In the genomic region with DNA sequence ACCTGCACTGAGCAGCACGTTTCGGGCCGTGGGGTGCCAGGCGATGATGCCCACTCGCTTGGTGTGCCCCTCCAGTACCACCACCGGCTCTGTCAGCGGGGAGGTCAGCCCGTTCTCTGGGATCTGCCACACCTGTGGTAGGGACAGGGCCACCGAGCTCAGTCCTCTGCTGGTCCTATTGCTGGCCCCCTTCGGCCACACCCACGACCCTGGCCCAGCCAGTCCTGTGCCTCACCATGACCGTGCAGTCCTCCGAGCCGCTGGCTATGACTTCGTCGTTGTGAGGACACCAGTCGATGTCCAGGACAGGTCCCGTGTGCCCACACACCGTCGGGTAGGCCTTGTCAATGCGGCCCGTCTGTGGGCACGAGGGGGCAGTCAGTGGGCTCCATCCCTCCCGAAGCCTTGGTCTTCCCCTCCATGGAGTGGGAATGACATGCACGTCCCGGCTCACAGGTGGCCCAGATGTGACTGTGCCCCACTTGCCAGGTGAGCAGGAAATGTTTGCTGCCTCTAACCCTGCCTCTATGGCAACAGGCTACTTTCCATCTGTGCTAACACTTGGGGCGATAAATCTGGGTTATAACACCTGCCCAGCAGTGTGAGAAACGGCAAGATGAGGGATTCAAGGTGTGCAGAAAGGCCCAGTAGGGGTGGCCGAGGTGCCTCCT, we compare ENCODE assay signal across 11 cellular contexts. TPM values are rescaled to one million over a fixed set of nuclear protein-coding genes. Genes with fewer than 3 reads are reported as not detected.
DNase-seq lines count a peak whose midpoint lies in the region; ATAC-seq, FAIRE-seq and TF ChIP-seq lines count a peak whose summit lies in the region.
"Had no signal": no experiment of that assay in that cellular context is flagged by ENCODE, and none has a peak within 500 bp of the region (broad histone marks: within the 10 kb centered on the region; RNA-seq: fewer than 3 reads in every experiment).

No MANE protein-coding gene starts in this region.

- ATAC-seq in GM21381 (IDR thresholded peaks at IDR 0.05; ENCODE audit: unreplicated experiment): no peak

- H3K4me3 Mint-ChIP-seq in astrocyte (ENCODE audit: unreplicated experiment): peak overlapping the region; percentile 94

- H3K36me3 Mint-ChIP-seq in astrocyte (ENCODE audit: low read depth, unreplicated experiment): peaks cover 1% of the 10 kb centered on the region

- H3K27ac ChIP-seq in HUES6 (ENCODE audit: low read depth, low read length) (no peak overlapping the region), astrocyte (ENCODE audit: low read depth, low read length) (no peak overlapping the region), muscle layer of duodenum (ENCODE audit: low read length) (peak overlapping the region; percentile 69)

- no peak for DNase-seq in AG09309 (ENCODE audit: low read depth)
- no peak for DNase-seq in astrocyte (ENCODE audit: low read depth)
- no peak for DNase-seq in MV-4-11 (lab: John Stamatoyannopoulos, UW)
- no peak for DNase-seq in NCI-H2081 treated with DMSO at 0.1 percent for 48 hours (lab: John Stamatoyannopoulos, UW)
- no peak for DNase-seq in NK-92 treated with Interleukin-12 subunit alpha and Interleukin-12 subunit beta, amount 100 ng/mL, for 24 hours (lab: John Stamatoyannopoulos, UW)
- DNase-seq: central memory CD4-positive, alpha-beta T cell; GOT3 had no signal

- H3K9ac ChIP-seq in HUES6 (ENCODE audit: low read length): peak overlapping the region; percentile 95
- H3K9ac ChIP-seq in astrocyte (ENCODE audit: low read length): no peak overlapping the region

- TF ChIP-seq CTCF in AG09309 (IDR thresholded peaks at IDR 0.05; ENCODE audit: control insufficient read depth, insufficient read depth, low read depth, low read length, missing control alignments): no peak
- no peak for TF ChIP-seq CTCF in astrocyte (IDR thresholded peaks at IDR 0.05; ENCODE audit: insufficient read depth, low read depth, low read length)

- H3K9me3 ChIP-seq in HUES6 (ENCODE audit: control insufficient read depth, insufficient read depth, low read depth, low read length): no peaks in the 10 kb centered on the region
- no peaks in the 10 kb centered on the region for H3K9me3 ChIP-seq in astrocyte (ENCODE audit: insufficient read depth, low read depth, low read length)
- no peaks in the 10 kb centered on the region for H3K9me3 ChIP-seq in muscle layer of duodenum (ENCODE audit: control insufficient read depth in 1 of 2, low read length in 2 of 2)

- peak overlapping the region; percentile 95 for H3K4me3 ChIP-seq in AG09309 (ENCODE audit: control insufficient read depth, low read depth, low read length)
- H3K4me3 ChIP-seq in HUES6 (ENCODE audit: low read depth, low read length): peak overlapping the region; percentile 90; the same call in 1 of the 2 replicates
- H3K4me3 ChIP-seq in astrocyte (ENCODE audit: insufficient read depth, low read depth, low read length): no peak overlapping the region
- peak overlapping the region; percentile 68 to 70 for H3K4me3 ChIP-seq in muscle layer of duodenum (ENCODE audit: low read depth in 1 of 2, low read length in 2 of 2)

- H3K4me1 Mint-ChIP-seq in astrocyte (ENCODE audit: low read depth, unreplicated experiment): peaks cover 11% of the 10 kb centered on the region

- peaks cover 40% of the 10 kb centered on the region for H3K36me3 ChIP-seq in HUES6 (ENCODE audit: control insufficient read depth, insufficient read depth, low read length)
- H3K36me3 ChIP-seq in astrocyte (ENCODE audit: insufficient read depth, low read length): no peaks in the 10 kb centered on the region
- H3K36me3 ChIP-seq in muscle layer of duodenum (ENCODE audit: control insufficient read depth in 1 of 2, insufficient read depth in 2 of 2, low read length in 2 of 2): peaks cover 0 to 48% of the 10 kb centered on the region in 2 donors

- H3K27ac Mint-ChIP-seq in astrocyte (ENCODE audit: unreplicated experiment): no peak overlapping the region

- H3K27me3 Mint-ChIP-seq in astrocyte (ENCODE audit: low read depth, unreplicated experiment): peaks cover 4% of the 10 kb centered on the region

- no peak for FAIRE-seq in astrocyte (lab: Jason Lieb, UNC)

- H2AFZ ChIP-seq in astrocyte (ENCODE audit: low read depth, low read length): no peak overlapping the region

- H3K79me2 ChIP-seq in astrocyte (ENCODE audit: insufficient read depth, low read length): peaks cover 15% of the 10 kb centered on the region

- peak overlapping the region; percentile 97 for H3K4me2 ChIP-seq in astrocyte (ENCODE audit: low read length)

- H3K27me3 ChIP-seq in HUES6 (ENCODE audit: control insufficient read depth, insufficient read depth, low read length) (no peaks in the 10 kb centered on the region; the same call in 1 of the 2 replicates), astrocyte (ENCODE audit: insufficient read depth, low read length) (no peaks in the 10 kb centered on the region), muscle layer of duodenum (ENCODE audit: low read depth, low read length) (no peaks in the 10 kb centered on the region)

- H4K20me1 ChIP-seq in astrocyte (ENCODE audit: insufficient read depth, low read length): peaks cover 20% of the 10 kb centered on the region

- H3K9me3 Mint-ChIP-seq in astrocyte (ENCODE audit: unreplicated experiment): no peaks in the 10 kb centered on the region

- H3K4me1 ChIP-seq in HUES6 (ENCODE audit: control insufficient read depth, insufficient read depth, low read length) (peaks cover 10% of the 10 kb centered on the region), astrocyte (ENCODE audit: insufficient read depth, low read length) (peaks cover 17% of the 10 kb centered on the region), muscle layer of duodenum (ENCODE audit: control insufficient read depth in 1 of 2, insufficient read depth in 2 of 2, low read length in 2 of 2) (peaks cover 0 to 15% of the 10 kb centered on the region in 2 donors)

RNA-seq across cellular contexts. Expression of a gene that starts 1.4 kb away (rescaled TPM):
- total RNA-seq in astrocyte: 102 and 124 TPM in 2 replicates

RNA-seq across cellular contexts. Expression of a gene that starts 4.4 kb away (rescaled TPM):
- 1.7 and 2.3 TPM in 2 replicates for total RNA-seq in astrocyte

RNA-seq across cellular contexts. Expression of a gene that starts 10.7 kb away (rescaled TPM):
- not detected in 2 replicates for total RNA-seq in astrocyte
- total RNA-seq: M059J had no signal

RNA-seq across cellular contexts. Expression of a gene that starts 13.3 kb away (rescaled TPM):
- not detected in 2 replicates for total RNA-seq in astrocyte

RNA-seq across cellular contexts. Expression of a gene that starts 13.6 kb away (rescaled TPM):
- total RNA-seq in astrocyte: 52.9 and 57.0 TPM in 2 replicates
